Comparison of ENCODE assay signal across 9 cellular contexts in genomic region chr9:126375386-126375785, GRCh38. TPM values are rescaled to one million over a fixed set of nuclear protein-coding genes. Genes with fewer than 3 reads are reported as not detected.
DNase-seq lines count a peak whose midpoint lies in the region; ATAC-seq and TF ChIP-seq lines count a peak whose summit lies in the region.
"Had no signal": no experiment of that assay in that cellular context is flagged by ENCODE, and none has a peak within 500 bp of the region (broad histone marks: within the 10 kb centered on the region; RNA-seq: fewer than 3 reads in every experiment).

No MANE protein-coding gene starts in this region.

- H3K4me1 ChIP-seq in SJSA1 (replicated peaks) (peaks cover 77% of the 10 kb centered on the region), psoas muscle (peaks cover 50% of the 10 kb centered on the region)

- WGBS in psoas muscle, 3 donors: 31 to 46% (median 32%) methylated on average over 7 of the region's 7 CpGs

- intact Hi-C loops in psoas muscle (cut with DNase I): loop anchor here (5.0 kb wide), 1 partner anchor 38 kb away; no protein-coding TSS in a partner anchor

- H3K9me3 ChIP-seq in SJSA1 (replicated peaks) (no peaks in the 10 kb centered on the region), psoas muscle (no peaks in the 10 kb centered on the region)

- ATAC-seq in psoas muscle: peak in 2 of 4 donors; percentile 51 to 61
- ATAC-seq in GM18861 (IDR thresholded peaks at IDR 0.05; ENCODE audit: unreplicated experiment): no peak

- no peak for TF ChIP-seq CTCF in psoas muscle (IDR thresholded peaks at IDR 0.05)

- DNase-seq in ELR (ENCODE audit: low read depth) (peak; percentile 20), SJSA1 (ENCODE audit: low read depth in 1 of 2, low spot score in 2 of 2) (peak; percentile 28 to 44), fibroblast of peridontal ligament (ENCODE audit: extremely low read depth) (peak; percentile 18), psoas muscle (no peak), NCI-H2196 (lab: John Stamatoyannopoulos, UW; ENCODE audit: unreplicated experiment) (no peak), putamen (ENCODE audit: low spot score) (no peak), NCI-H2227 treated with DMSO at 0.1 percent for 48 hours (lab: John Stamatoyannopoulos, UW) (no peak)
- DNase-seq: T-cell had no signal

- H3K27ac ChIP-seq in SJSA1 (peak overlapping the region; percentile 63), psoas muscle (no peak overlapping the region)

- H3K4me3 ChIP-seq in SJSA1 (no peak overlapping the region), psoas muscle (peak overlapping the region; percentile 19)

- H3K36me3 ChIP-seq in SJSA1: no peaks in the 10 kb centered on the region; the same call in 1 of the 2 replicates
- H3K36me3 ChIP-seq in psoas muscle (ENCODE audit: insufficient read depth in 1 of 2, low read depth in 1 of 2): no peaks in the 10 kb centered on the region

- H3K27me3 ChIP-seq in SJSA1 (replicated peaks): 0 out of 2 replicates have a peak, but pooled peaks cover 3% of the 10 kb centered on the region
- H3K27me3 ChIP-seq in psoas muscle (ENCODE audit: insufficient read depth in 3 of 3, low read length in 2 of 3): no peaks in the 10 kb centered on the region

RNA-seq across cellular contexts. Expression of gene MVB12B, which starts 48.8 kb away (rescaled TPM):
- total RNA-seq in SJSA1 (2014; rRNA removed; shearing (Covaris generic)): 7.8 and 16.1 TPM in 2 replicates
- total RNA-seq in psoas muscle: 10 to 100 TPM in 3 of 4 donors, 1 to 10 TPM in 1; 7.8 to 25.6 (median 15.1) TPM
- 10 to 100 TPM in 1 of 3 donors, 1 to 10 TPM in 2; 1.5 to 11.6 (median 3.8) TPM for polyA plus RNA-seq in psoas muscle

Comparison
In these comparisons a context has a peak if more than half of its experiments do, and no peak if none do; other contexts are left out.
1. DNase-seq: peak in ELR (single experiment), SJSA1 (2 of 2) and fibroblast of peridontal ligament (single experiment); none in psoas muscle (0 of 2), NCI-H2196 (single experiment), putamen (single experiment) and NCI-H2227 treated with DMSO at 0.1 percent for 48 hours (single experiment).